Comparison of ENCODE assay signal across 16 cellular contexts in genomic region chr6:1987640-1988039, GRCh38.
DNase-seq lines count a peak whose midpoint lies in the region; TF ChIP-seq lines count a peak whose summit lies in the region.
"Had no signal": no experiment of that assay in that cellular context is flagged by ENCODE, and none has a peak within 500 bp of the region (broad histone marks: within the 10 kb centered on the region; RNA-seq: fewer than 3 reads in every experiment).

No MANE protein-coding gene starts in this region.

- peaks cover 21% of the 10 kb centered on the region for H3K4me1 ChIP-seq in HEK293 (ENCODE audit: control insufficient read depth, insufficient read depth, low read length)

- CTCF ChIA-PET in AG04450 (lab: Charles Lee), result interaction anchor here (1.0 kb wide), 1 partner anchor 762 kb away, joined by 3 read pairs; no protein-coding TSS in a partner anchor
- CTCF ChIA-PET in HEK293 (lab: Yijun Ruan, JAX), result interaction anchor here (0.6 to 1.6 kb wide), 4 partner anchors 110 to 461 kb away, joined by 3 to 6 read pairs (median 4); no protein-coding TSS in a partner anchor

- H3K4me3 ChIP-seq in AG04450 (ENCODE audit: low read depth, low read length), result no peak overlapping the region
- no peak overlapping the region for H3K4me3 ChIP-seq in HEK293 (ENCODE audit: low read depth, low read length)

- H3K27me3 ChIP-seq in AG04450 (ENCODE audit: control insufficient read depth, insufficient read depth, low read length), result no peaks in the 10 kb centered on the region
- H3K27me3 ChIP-seq: BE2C had no signal

- no peaks in the 10 kb centered on the region for H3K36me3 ChIP-seq in HEK293 (ENCODE audit: control insufficient read depth in 2 of 2, insufficient read depth in 1 of 2, low read length in 2 of 2)
- H3K36me3 ChIP-seq: BE2C had no signal

- POLR2A ChIA-PET in AG04450 (lab: Yijun Ruan, JAX), result interaction anchor here (0.6 kb wide), 1 partner anchor 165 kb away, joined by 3 read pairs; no protein-coding TSS in a partner anchor
- POLR2A ChIA-PET in HEK293 (lab: Yijun Ruan, JAX), result no interaction called here

- TF ChIP-seq CTCF in AG04450 (IDR thresholded peaks at IDR 0.05; ENCODE audit: low read depth, low read length) (no peak), HEK293 (tag by site-specific recombination; IDR thresholded peaks at IDR 0.05) (no peak)

- H3K9me3 ChIP-seq in AG04450 (ENCODE audit: control insufficient read depth, insufficient read depth, low read length) (no peaks in the 10 kb centered on the region), HEK293 (ENCODE audit: control insufficient read depth, insufficient read depth, low read depth, low read length) (peaks cover 2% of the 10 kb centered on the region; the same call in 1 of the 2 replicates)

- H3K27ac ChIP-seq in AG04450 (ENCODE audit: low read depth, low read length) (no peak overlapping the region), HEK293 (ENCODE audit: extremely low read depth, low read depth, low read length) (no peak overlapping the region)

- DNase-seq in AG04450 (ENCODE audit: low read depth, low spot score) (peak; percentile 32), amniotic epithelial cell (ENCODE audit: low read depth) (peak; percentile 30), fibroblast of the conjunctiva (ENCODE audit: low read depth) (peak; percentile 35), NCI-H1092 treated with DMSO at 0.1 percent for 48 hours (lab: John Stamatoyannopoulos, UW) (no peak), NCI-H1105 treated with DMSO at 0.1 percent for 48 hours (lab: John Stamatoyannopoulos, UW) (no peak), hepatic stellate cell (ENCODE audit: low spot score) (no peak), Kasumi-1 (lab: John Stamatoyannopoulos, UW) (no peak)
- DNase-seq: activated gamma-delta T cell; erythroblast; islet precursor cell; NCI-H524 treated with DMSO at 0.1 percent for 48 hours; SIG-M5; stimulated activated CD4-positive, alpha-beta T cell treated with anti-CD3 and anti-CD28 coated beads, Interleukin-4, amount 100 ng/mL, for 4 hours; stimulated activated naive CD4-positive, alpha-beta T cell treated with Interleukin-2 at 50 U/mL for 16 hours had no signal

TF ChIP-seq in HEK293, 187 proteins besides CTCF, POLR2A, EP300 and RAD21:
- TF ChIP-seq SETDB1 (IDR thresholded peaks at IDR 0.05; ENCODE audit: insufficient read length, low read length) (no peak), MYNN (tag by site-specific recombination; IDR thresholded peaks at IDR 0.05; ENCODE audit: borderline replicate concordance) (no peak), KLF10 (tag by site-specific recombination; IDR thresholded peaks at IDR 0.05) (no peak), ZNF837 (tag by site-specific recombination; IDR thresholded peaks at IDR 0.05) (no peak)
- TF ChIP-seq, protein P1, sequence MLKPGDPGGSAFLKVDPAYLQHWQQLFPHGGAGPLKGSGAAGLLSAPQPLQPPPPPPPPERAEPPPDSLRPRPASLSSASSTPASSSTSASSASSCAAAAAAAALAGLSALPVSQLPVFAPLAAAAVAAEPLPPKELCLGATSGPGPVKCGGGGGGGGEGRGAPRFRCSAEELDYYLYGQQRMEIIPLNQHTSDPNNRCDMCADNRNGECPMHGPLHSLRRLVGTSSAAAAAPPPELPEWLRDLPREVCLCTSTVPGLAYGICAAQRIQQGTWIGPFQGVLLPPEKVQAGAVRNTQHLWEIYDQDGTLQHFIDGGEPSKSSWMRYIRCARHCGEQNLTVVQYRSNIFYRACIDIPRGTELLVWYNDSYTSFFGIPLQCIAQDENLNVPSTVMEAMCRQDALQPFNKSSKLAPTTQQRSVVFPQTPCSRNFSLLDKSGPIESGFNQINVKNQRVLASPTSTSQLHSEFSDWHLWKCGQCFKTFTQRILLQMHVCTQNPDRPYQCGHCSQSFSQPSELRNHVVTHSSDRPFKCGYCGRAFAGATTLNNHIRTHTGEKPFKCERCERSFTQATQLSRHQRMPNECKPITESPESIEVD (tag by site-specific recombination; IDR thresholded peaks at IDR 0.05), result peak; percentile 49; the same call in 1 of the 2 replicates

Comparison
In these comparisons a context has a peak if more than half of its experiments do, and no peak if none do; other contexts are left out.
1. DNase-seq: peak in AG04450 (single experiment), amniotic epithelial cell (single experiment) and fibroblast of the conjunctiva (single experiment); none in NCI-H1092 treated with DMSO at 0.1 percent for 48 hours (single experiment), NCI-H1105 treated with DMSO at 0.1 percent for 48 hours (single experiment), hepatic stellate cell (single experiment) and Kasumi-1 (0 of 2).